In genomic region chr3:117150628-117151027, GRCh38 we compare ENCODE assay signal across 20 cellular contexts.
A peak's percentile ranks its signal among the peaks of the same experiment; 100 is the strongest.
DNase-seq lines count a peak whose midpoint lies in the region; ATAC-seq and TF ChIP-seq lines count a peak whose summit lies in the region.
"Had no signal": no experiment of that assay in that cellular context is flagged by ENCODE, and none has a peak within 500 bp of the region (broad histone marks: within the 10 kb centered on the region; RNA-seq: fewer than 3 reads in every experiment).

No MANE protein-coding gene starts in this region.

- H3K9ac ChIP-seq in adipocyte (ENCODE audit: low read length) = no peak overlapping the region

- no peaks in the 10 kb centered on the region for H3K36me3 Mint-ChIP-seq in activated T-helper 2 cell treated with anti-CD3 and anti-CD28 coated beads, Interferon-gamma antibody, Interleukin-2, Interleukin-4, amounts not matched to agents 10 μg/mL and 5 μg/mL and 100 μg/mL, durations not matched to agents 14 hours and 24 hours and 36 hours (ENCODE audit: low read depth)
- H3K36me3 Mint-ChIP-seq: CD8-positive, alpha-beta T cell had no signal

- TF ChIP-seq CTCF in left lung (IDR thresholded peaks at IDR 0.05) (no peak), tibial artery (IDR thresholded peaks at IDR 0.05) (no peak), GM20000 (IDR thresholded peaks at IDR 0.05; ENCODE audit: extremely low read depth, missing control alignments) (no peak)

- intact Hi-C loops in left lung (cut with DNase I) (no loop called here), tibial artery (cut with DNase I; ENCODE audit: low total_unique reads) (no loop called here)
- intact Hi-C loops in activated T-helper 2 cell treated with anti-CD3 and anti-CD28 coated beads, Interferon-gamma antibody, Interleukin-2, Interleukin-4, amounts not matched to agents 10 μg/mL and 5 μg/mL and 100 μg/mL, durations not matched to agents 14 hours and 24 hours and 36 hours (cut with micrococcal nuclease) = no loop called here

- H3K9me3 Mint-ChIP-seq in activated T-helper 2 cell treated with anti-CD3 and anti-CD28 coated beads, Interferon-gamma antibody, Interleukin-2, Interleukin-4, amounts not matched to agents 10 μg/mL and 5 μg/mL and 100 μg/mL, durations not matched to agents 14 hours and 24 hours and 36 hours = no peaks in the 10 kb centered on the region

- peak overlapping the region; percentile 7 for H3K4me3 ChIP-seq in adipocyte (ENCODE audit: low read length)
- no peak overlapping the region for H3K4me3 ChIP-seq in left lung
- H3K4me3 ChIP-seq in tibial artery = no peak overlapping the region
- H3K4me3 ChIP-seq: MG63, SJSA1 had no signal

- H3K27me3 ChIP-seq in adipocyte (replicated peaks; ENCODE audit: control insufficient read depth, insufficient read depth, low read length) = no peaks in the 10 kb centered on the region
- H3K27me3 ChIP-seq in left lung = no peaks in the 10 kb centered on the region
- H3K27me3 ChIP-seq in tibial artery = no peaks in the 10 kb centered on the region
- H3K27me3 ChIP-seq: MG63, SJSA1 had no signal

- ATAC-seq in left lung = peak; percentile 76
- ATAC-seq: CD8-positive, alpha-beta T cell; HCT116; Right ventricle myocardium inferior had no signal

- DNase-seq in GM03348 (ENCODE audit: low spot score) (peak; percentile 5), adipocyte (ENCODE audit: low read depth) (peak; percentile 44), left lung (no peak), nucleus accumbens (lab: John Stamatoyannopoulos, UW) (no peak), tibial artery (no peak), GM20000 (ENCODE audit: low spot score) (no peak)
- DNase-seq in activated T-helper 2 cell treated with anti-CD3 and anti-CD28 coated beads, Interferon-gamma antibody, Interleukin-2, Interleukin-4, amounts not matched to agents 10 μg/mL and 5 μg/mL and 100 μg/mL, durations not matched to agents 14 hours and 24 hours and 36 hours (ENCODE audit: low spot score) = no peak
- DNase-seq: ACHN; C1 segment of cervical spinal cord; CD8-positive, alpha-beta T cell; DMS153; GOT3; MG63; NCI-H1417 treated with DMSO at 0.1 percent for 48 hours; NCI-H187; NCI-H446; NCI-H526 had no signal

- H3K4me1 ChIP-seq in adipocyte (ENCODE audit: control insufficient read depth, insufficient read depth, low read length) = peaks cover 19% of the 10 kb centered on the region
- no peaks in the 10 kb centered on the region for H3K4me1 ChIP-seq in left lung
- no peaks in the 10 kb centered on the region for H3K4me1 ChIP-seq in tibial artery
- H3K4me1 ChIP-seq: SJSA1 had no signal

- H3K27me3 Mint-ChIP-seq in activated T-helper 2 cell treated with anti-CD3 and anti-CD28 coated beads, Interferon-gamma antibody, Interleukin-2, Interleukin-4, amounts not matched to agents 10 μg/mL and 5 μg/mL and 100 μg/mL, durations not matched to agents 14 hours and 24 hours and 36 hours (ENCODE audit: low read depth) = no peaks in the 10 kb centered on the region

- no peaks in the 10 kb centered on the region for H3K4me1 Mint-ChIP-seq in activated T-helper 2 cell treated with anti-CD3 and anti-CD28 coated beads, Interferon-gamma antibody, Interleukin-2, Interleukin-4, amounts not matched to agents 10 μg/mL and 5 μg/mL and 100 μg/mL, durations not matched to agents 14 hours and 24 hours and 36 hours (ENCODE audit: low read depth)

- no peak overlapping the region for H3K27ac Mint-ChIP-seq in activated T-helper 2 cell treated with anti-CD3 and anti-CD28 coated beads, Interferon-gamma antibody, Interleukin-2, Interleukin-4, amounts not matched to agents 10 μg/mL and 5 μg/mL and 100 μg/mL, durations not matched to agents 14 hours and 24 hours and 36 hours
- H3K27ac Mint-ChIP-seq: CD8-positive, alpha-beta T cell had no signal

- no peaks in the 10 kb centered on the region for H3K36me3 ChIP-seq in adipocyte (ENCODE audit: control insufficient read depth, insufficient read depth, low read length, severe bottlenecking)
- H3K36me3 ChIP-seq in left lung = no peaks in the 10 kb centered on the region
- no peaks in the 10 kb centered on the region for H3K36me3 ChIP-seq in tibial artery
- H3K36me3 ChIP-seq: MG63, SJSA1 had no signal

- H3K4me3 Mint-ChIP-seq in activated T-helper 2 cell treated with anti-CD3 and anti-CD28 coated beads, Interferon-gamma antibody, Interleukin-2, Interleukin-4, amounts not matched to agents 10 μg/mL and 5 μg/mL and 100 μg/mL, durations not matched to agents 14 hours and 24 hours and 36 hours (ENCODE audit: low read depth) = no peak overlapping the region
- H3K4me3 Mint-ChIP-seq: CD8-positive, alpha-beta T cell had no signal

- H3K27ac ChIP-seq in left lung = peak overlapping the region in 1 of 2 donors; percentile 9
- no peak overlapping the region for H3K27ac ChIP-seq in tibial artery
- H3K27ac ChIP-seq: SJSA1 had no signal

- H3K9me3 ChIP-seq in adipocyte (ENCODE audit: control insufficient read depth, low read length) (no peaks in the 10 kb centered on the region), left lung (no peaks in the 10 kb centered on the region), tibial artery (no peaks in the 10 kb centered on the region)
- H3K9me3 ChIP-seq: MG63, SJSA1 had no signal

Comparison
In these comparisons a context has a peak if more than half of its experiments do, and no peak if none do; other contexts are left out.
1. DNase-seq: peak in GM03348 (single experiment) and adipocyte (single experiment); none in left lung (0 of 2), nucleus accumbens (0 of 56), activated T-helper 2 cell treated with anti-CD3 and anti-CD28 coated beads, Interferon-gamma antibody, Interleukin-2, Interleukin-4, amounts not matched to agents 10 μg/mL and 5 μg/mL and 100 μg/mL, durations not matched to agents 14 hours and 24 hours and 36 hours (single experiment), tibial artery (0 of 2) and GM20000 (single experiment).